Comparison of ENCODE assay signal across 20 cellular contexts in genomic region chr6:24708612-24709011, GRCh38. TPM values are rescaled to one million over a fixed set of nuclear protein-coding genes. Genes with fewer than 3 reads are reported as not detected.
DNase-seq lines count a peak whose midpoint lies in the region; ATAC-seq, FAIRE-seq and TF ChIP-seq lines count a peak whose summit lies in the region.
"Had no signal": no experiment of that assay in that cellular context is flagged by ENCODE, and none has a peak within 500 bp of the region (broad histone marks: within the 10 kb centered on the region; RNA-seq: fewer than 3 reads in every experiment).

No MANE protein-coding gene starts in this region.

- H2AFZ ChIP-seq in HepG2 (ENCODE audit: low read length) (no peak overlapping the region), smooth muscle cell (ENCODE audit: low read depth) (no peak overlapping the region)

- peaks cover 71% of the 10 kb centered on the region for H3F3A ChIP-seq in smooth muscle cell (ENCODE audit: low read depth)

- H3K79me2 ChIP-seq in HepG2 (ENCODE audit: insufficient read depth, low read length) (peaks cover 30% of the 10 kb centered on the region), smooth muscle cell (ENCODE audit: low read depth) (peaks cover 39% of the 10 kb centered on the region)

- no peak overlapping the region for H3K4me3 ChIP-seq in HepG2 (replicated peaks in 1 of 3; ENCODE audit: insufficient read depth in 1 of 3, low read depth in 2 of 3, low read length in 3 of 3)
- H3K4me3 ChIP-seq in right lobe of liver = no peak overlapping the region
- H3K4me3 ChIP-seq in smooth muscle cell = no peak overlapping the region

- POLR2A ChIA-PET in activated CD4-positive, alpha-beta memory T cell treated with anti-CD3 and anti-CD28 coated beads for 36 hours (lab: Charles Lee) = no interaction called here
- POLR2A ChIA-PET in activated CD4-positive, alpha-beta memory T cell treated with anti-CD3 and anti-CD28 coated beads, Interleukin-2, amount 10 ng/mL, durations not matched to agents 7 days and 5 days (lab: Charles Lee) = interaction anchor here (1.7 kb wide), 1 partner anchor 11 kb away, joined by 8 read pairs; the partner anchor contains the start of gene C6orf62
- POLR2A ChIA-PET in HepG2 (lab: Yijun Ruan, JAX) = interaction anchor here (0.9 to 2.0 kb wide), 2 partner anchors 10 to 42 kb away, joined by 6 to 9 read pairs; partner anchors contain the start of genes ACOT13, C6orf62 and TDP2

- TF ChIP-seq EP300 in HepG2 (IDR thresholded peaks at IDR 0.05; ENCODE audit: low read depth in 2 of 2, low read length in 2 of 2) (no peak), HepG2 (CRISPR knock-in tag; IDR thresholded peaks at IDR 0.05; ENCODE audit: borderline replicate concordance) (no peak)

- no peak for TF ChIP-seq POLR2A in HepG2 (IDR thresholded peaks at IDR 0.05; ENCODE audit: insufficient read depth in 1 of 2, low read depth in 2 of 2, low read length in 2 of 2)
- TF ChIP-seq POLR2A in right lobe of liver (IDR thresholded peaks at IDR 0.05) = no peak

- 91% methylated on average over 3 of the region's 3 CpGs for WGBS in HepG2 (ENCODE audit: low lambda C conversion rate)
- 78% methylated on average over 3 of the region's 3 CpGs for whole genome bisulfite sequencing in right lobe of liver (ENCODE audit: insufficient coverage, low coverage, low lambda C conversion rate, missing lambda C conversion rate)
- 96% methylated on average over 3 of the region's 3 CpGs for WGBS in smooth muscle cell (ENCODE audit: low lambda C conversion rate)

- FAIRE-seq in HepG2 (lab: Jason Lieb, UNC) = no peak

- TF ChIP-seq CTCF in HepG2 (CRISPR knock-in tag; IDR thresholded peaks at IDR 0.05) = no peak
- TF ChIP-seq CTCF in right lobe of liver (IDR thresholded peaks at IDR 0.05) = no peak
- TF ChIP-seq CTCF in smooth muscle cell (IDR thresholded peaks at IDR 0.05; ENCODE audit: borderline replicate concordance, insufficient read depth, poor library complexity, severe bottlenecking) = no peak

- H3K27ac ChIP-seq in HepG2 (ENCODE audit: extremely low read length, insufficient read depth, low read length) = no peak overlapping the region
- no peak overlapping the region for H3K27ac ChIP-seq in right lobe of liver
- H3K27ac ChIP-seq in smooth muscle cell (ENCODE audit: low read depth) = peak overlapping the region; percentile 34

- CTCF ChIA-PET in activated CD4-positive, alpha-beta memory T cell treated with anti-CD3 and anti-CD28 coated beads for 36 hours (lab: Charles Lee) = no interaction called here
- CTCF ChIA-PET in activated CD4-positive, alpha-beta memory T cell treated with anti-CD3 and anti-CD28 coated beads, Interleukin-2, amount 10 ng/mL, durations not matched to agents 7 days and 5 days (lab: Charles Lee) = interaction anchor here (0.6 kb wide), 2 partner anchors 13 to 65 kb away, joined by 3 read pairs; no protein-coding TSS in a partner anchor
- CTCF ChIA-PET in HepG2 (lab: Yijun Ruan, JAX; ENCODE audit: low intra/inter-chr PET ratio, low total read pairs) = no interaction called here

- H3K27ac Mint-ChIP-seq in activated CD4-positive, alpha-beta memory T cell treated with anti-CD3 and anti-CD28 coated beads for 36 hours = peak overlapping the region; percentile 58
- no peak overlapping the region for H3K27ac Mint-ChIP-seq in activated CD4-positive, alpha-beta memory T cell treated with anti-CD3 and anti-CD28 coated beads, Interleukin-2, amount 10 ng/mL, durations not matched to agents 7 days and 5 days
- peak overlapping the region; percentile 45 for H3K27ac Mint-ChIP-seq in activated naive CD8-positive, alpha-beta T cell treated with anti-CD3 and anti-CD28 coated beads for 36 hours

- H3K36me3 Mint-ChIP-seq in activated CD4-positive, alpha-beta memory T cell treated with anti-CD3 and anti-CD28 coated beads for 36 hours = peaks cover 71% of the 10 kb centered on the region
- peaks cover 83% of the 10 kb centered on the region for H3K36me3 Mint-ChIP-seq in activated CD4-positive, alpha-beta memory T cell treated with anti-CD3 and anti-CD28 coated beads, Interleukin-2, amount 10 ng/mL, durations not matched to agents 7 days and 5 days (ENCODE audit: low read depth)
- H3K36me3 Mint-ChIP-seq in activated naive CD8-positive, alpha-beta T cell treated with anti-CD3 and anti-CD28 coated beads for 36 hours = peaks cover 57% of the 10 kb centered on the region

- H3K27me3 ChIP-seq in HepG2 (ENCODE audit: control insufficient read depth in 1 of 2, insufficient read depth in 2 of 2, low read length in 2 of 2) (no peaks in the 10 kb centered on the region), right lobe of liver (no peaks in the 10 kb centered on the region), smooth muscle cell (ENCODE audit: low read depth) (no peaks in the 10 kb centered on the region)

- peaks cover 40% of the 10 kb centered on the region for H4K20me1 ChIP-seq in HepG2 (ENCODE audit: insufficient read depth, low read length)
- H4K20me1 ChIP-seq in smooth muscle cell (ENCODE audit: low read depth) = peaks cover 100% of the 10 kb centered on the region

- H3K36me3 ChIP-seq in HepG2 (replicated peaks in 1 of 2; ENCODE audit: control insufficient read depth in 1 of 2, insufficient read depth in 2 of 2, low read length in 2 of 2) = peaks cover 21 to 95% of the 10 kb centered on the region in 2 experiments
- H3K36me3 ChIP-seq in right lobe of liver = peaks cover 13 to 100% (median 58%) of the 10 kb centered on the region in 4 donors
- H3K36me3 ChIP-seq in smooth muscle cell (ENCODE audit: low read depth) = peaks cover 52% of the 10 kb centered on the region

- H3K4me2 ChIP-seq in HepG2 (ENCODE audit: low read depth, low read length) = no peak overlapping the region
- no peak overlapping the region for H3K4me2 ChIP-seq in smooth muscle cell

- TSS peak; percentile 2 for BruUV-seq in HepG2 (replicated peaks; lab: Mats Ljungman, UMichigan)

- H3K4me1 ChIP-seq in HepG2 (ENCODE audit: insufficient read depth, low read length) (peaks cover 19% of the 10 kb centered on the region), right lobe of liver (peaks cover 0 to 9% (median under 1%) of the 10 kb centered on the region in 4 donors), smooth muscle cell (ENCODE audit: low read depth) (peaks cover 4% of the 10 kb centered on the region)

- H3K27me3 Mint-ChIP-seq in activated CD4-positive, alpha-beta memory T cell treated with anti-CD3 and anti-CD28 coated beads for 36 hours = no peaks in the 10 kb centered on the region
- no peaks in the 10 kb centered on the region for H3K27me3 Mint-ChIP-seq in activated CD4-positive, alpha-beta memory T cell treated with anti-CD3 and anti-CD28 coated beads, Interleukin-2, amount 10 ng/mL, durations not matched to agents 7 days and 5 days
- no peaks in the 10 kb centered on the region for H3K27me3 Mint-ChIP-seq in activated naive CD8-positive, alpha-beta T cell treated with anti-CD3 and anti-CD28 coated beads for 36 hours
- H3K27me3 Mint-ChIP-seq: CD4-positive, alpha-beta memory T cell had no signal

- H3K9me3 Mint-ChIP-seq in activated CD4-positive, alpha-beta memory T cell treated with anti-CD3 and anti-CD28 coated beads for 36 hours = no peaks in the 10 kb centered on the region
- H3K9me3 Mint-ChIP-seq in activated CD4-positive, alpha-beta memory T cell treated with anti-CD3 and anti-CD28 coated beads, Interleukin-2, amount 10 ng/mL, durations not matched to agents 7 days and 5 days = no peaks in the 10 kb centered on the region
- no peaks in the 10 kb centered on the region for H3K9me3 Mint-ChIP-seq in activated naive CD8-positive, alpha-beta T cell treated with anti-CD3 and anti-CD28 coated beads for 36 hours
- H3K9me3 Mint-ChIP-seq: H9 had no signal

- no peak for TF ChIP-seq RAD21 in HepG2 (CRISPR knock-in tag; IDR thresholded peaks at IDR 0.05)

- no peak overlapping the region for H3K4me3 Mint-ChIP-seq in activated CD4-positive, alpha-beta memory T cell treated with anti-CD3 and anti-CD28 coated beads for 36 hours
- H3K4me3 Mint-ChIP-seq in activated CD4-positive, alpha-beta memory T cell treated with anti-CD3 and anti-CD28 coated beads, Interleukin-2, amount 10 ng/mL, durations not matched to agents 7 days and 5 days = no peak overlapping the region
- no peak overlapping the region for H3K4me3 Mint-ChIP-seq in activated naive CD8-positive, alpha-beta T cell treated with anti-CD3 and anti-CD28 coated beads for 36 hours
- H3K4me3 Mint-ChIP-seq: CD4-positive, alpha-beta memory T cell; H9 had no signal

- DNase-seq in activated CD4-positive, alpha-beta memory T cell treated with anti-CD3 and anti-CD28 coated beads for 36 hours = no peak
- DNase-seq in activated CD4-positive, alpha-beta memory T cell treated with anti-CD3 and anti-CD28 coated beads, Interleukin-2, amount 10 ng/mL, durations not matched to agents 7 days and 5 days = no peak
- DNase-seq in HepG2 (ENCODE audit: low spot score) (no peak), right lobe of liver (no peak), smooth muscle cell (lab: John Stamatoyannopoulos, UW; ENCODE audit: unreplicated experiment) (no peak), NCI-H345 treated with DMSO at 0.1 percent for 48 hours (lab: John Stamatoyannopoulos, UW; ENCODE audit: unreplicated experiment) (no peak)
- DNase-seq in activated naive CD8-positive, alpha-beta T cell treated with anti-CD3 and anti-CD28 coated beads for 36 hours = no peak
- DNase-seq: 8988T; CD4-positive, alpha-beta memory T cell; DMS53; EL; H9; NCI-H1417 treated with DMSO at 0.1 percent for 48 hours; NCI-H187 treated with DMSO at 0.1 percent for 48 hours; NCI-H2227 treated with DMSO at 0.1 percent for 48 hours; NCI-H524; NCI-H82; OCI-M1; SHP77 treated with DMSO at 0.1 percent for 48 hours had no signal

- no peaks in the 10 kb centered on the region for H3K9me3 ChIP-seq in HepG2 (ENCODE audit: low read length)
- no peaks in the 10 kb centered on the region for H3K9me3 ChIP-seq in right lobe of liver
- no peaks in the 10 kb centered on the region for H3K9me3 ChIP-seq in smooth muscle cell (replicated peaks; ENCODE audit: low read depth)

- intact Hi-C loops in activated CD4-positive, alpha-beta memory T cell treated with anti-CD3 and anti-CD28 coated beads for 36 hours (cut with micrococcal nuclease) = no loop called here
- intact Hi-C loops in HepG2 (cut with micrococcal nuclease; ENCODE audit: unreplicated experiment) (loop anchor here (10.0 kb wide), 1 partner anchor 366 kb away; no protein-coding TSS in a partner anchor), right lobe of liver (cut with DNase I) (no loop called here)

- H3K4me1 Mint-ChIP-seq in activated CD4-positive, alpha-beta memory T cell treated with anti-CD3 and anti-CD28 coated beads for 36 hours (ENCODE audit: low read depth) = peaks cover 51% of the 10 kb centered on the region
- peaks cover 44% of the 10 kb centered on the region for H3K4me1 Mint-ChIP-seq in activated CD4-positive, alpha-beta memory T cell treated with anti-CD3 and anti-CD28 coated beads, Interleukin-2, amount 10 ng/mL, durations not matched to agents 7 days and 5 days
- H3K4me1 Mint-ChIP-seq in activated naive CD8-positive, alpha-beta T cell treated with anti-CD3 and anti-CD28 coated beads for 36 hours = peaks cover 49% of the 10 kb centered on the region
- H3K4me1 Mint-ChIP-seq: H9 had no signal

- ATAC-seq in HepG2 = no peak
- ATAC-seq in right lobe of liver = no peak
- no peak for ATAC-seq in GM21390 (IDR thresholded peaks at IDR 0.05; ENCODE audit: unreplicated experiment)

- in situ Hi-C loops in HepG2 (cut with HindIII; ENCODE audit: extremely low pct_ligation_motif_present, low pct_unique_long_range_greater_than_20kb) = no loop called here

- H3K9ac ChIP-seq in HepG2 (ENCODE audit: insufficient read depth, low read depth, low read length) (no peak overlapping the region), smooth muscle cell (ENCODE audit: low read depth) (no peak overlapping the region)

RNA-seq across cellular contexts. Expression of gene C6orf62, which starts 10.3 kb away (rescaled TPM):
- total RNA-seq in activated CD4-positive, alpha-beta memory T cell treated with anti-CD3 and anti-CD28 coated beads for 36 hours = 100 to 1,000 TPM; 130 to 134 TPM
- total RNA-seq in activated CD4-positive, alpha-beta memory T cell treated with anti-CD3 and anti-CD28 coated beads, Interleukin-2, amount 10 ng/mL, durations not matched to agents 7 days and 5 days = 100 to 1,000 TPM; 155 to 156 TPM
- total RNA-seq in HepG2 (2016; rRNA removed; fragmentation: Illumina TruSeq; extraction: Trizol) (90.4 and 135 TPM in 2 replicates), right lobe of liver (10 to 100 TPM; 31.1 to 58.3 (median 48.7) TPM), smooth muscle cell (61.4 and 79.1 TPM in 2 replicates)
- 24.8 and 26.7 TPM in 2 replicates for total RNA-seq in HepG2 (2016; cell fraction: cytosol; rRNA removed; fragmentation: Illumina TruSeq; extraction: Trizol; ENCODE audit: low read depth)
- 89.3 and 123 TPM in 2 replicates for total RNA-seq in HepG2 (2016; cell fraction: insoluble cytoplasmic fraction; rRNA removed; fragmentation: Illumina TruSeq; extraction: Trizol)
- 130 and 133 TPM in 2 replicates for total RNA-seq in HepG2 (2016; cell fraction: membrane; rRNA removed; fragmentation: Illumina TruSeq; extraction: Trizol)
- total RNA-seq in HepG2 (2016; cell fraction: nucleus; rRNA removed; fragmentation: Illumina TruSeq; extraction: Trizol) = 66.3 and 75.0 TPM in 2 replicates
- polyA plus RNA-seq in HepG2 (2011; rRNA removed) (54.8 and 55.6 TPM in 2 replicates), smooth muscle cell (32.4 and 33.1 TPM in 2 replicates)
- 18.8 and 39.1 TPM in 2 replicates for polyA plus RNA-seq in HepG2 (2011; cell fraction: cytosol; rRNA removed)
- polyA plus RNA-seq in HepG2 (2011; cell fraction: nucleus; rRNA removed) = 24.8 and 28.1 TPM in 2 replicates
- 49.0 and 57.3 TPM in 2 replicates for polyA plus RNA-seq in HepG2 (2012)
- polyA plus RNA-seq in HepG2 (2016; cell fraction: cytosol; fragmentation: Illumina TruSeq; extraction: Trizol; ENCODE audit: low read depth) = 13.5 and 14.0 TPM in 2 replicates
- 91.3 and 99.8 TPM in 2 replicates for polyA plus RNA-seq in HepG2 (2016; cell fraction: insoluble cytoplasmic fraction; fragmentation: Illumina TruSeq; extraction: Trizol; ENCODE audit: low read depth)
- polyA plus RNA-seq in HepG2 (2016; cell fraction: membrane; fragmentation: Illumina TruSeq; extraction: Trizol; ENCODE audit: low read depth) = 58.3 and 65.2 TPM in 2 replicates
- polyA plus RNA-seq in HepG2 (2016; cell fraction: nucleus; fragmentation: Illumina TruSeq; extraction: Trizol; ENCODE audit: insufficient read depth, low read depth) = 80.5 and 88.9 TPM in 2 replicates
- polyA minus RNA-seq in HepG2 (2011; rRNA and poly(A)+ RNA removed; ENCODE audit: low replicate concordance) = 48.0 and 61.4 TPM in 2 replicates
- polyA minus RNA-seq in HepG2 (2011; cell fraction: cytosol; rRNA and poly(A)+ RNA removed) = 47.3 and 69.6 TPM in 2 replicates
- 76.8 and 83.0 TPM in 2 replicates for polyA minus RNA-seq in HepG2 (2011; cell fraction: nucleus; rRNA and poly(A)+ RNA removed)
- total RNA-seq in activated naive CD8-positive, alpha-beta T cell treated with anti-CD3 and anti-CD28 coated beads for 36 hours = 100 to 1,000 TPM; 110 to 111 TPM

RNA-seq across cellular contexts. Expression of gene ACOT13, which starts 41.7 kb away (rescaled TPM):
- total RNA-seq in activated CD4-positive, alpha-beta memory T cell treated with anti-CD3 and anti-CD28 coated beads for 36 hours = 10 to 100 TPM; 33.7 to 35.9 TPM
- total RNA-seq in activated CD4-positive, alpha-beta memory T cell treated with anti-CD3 and anti-CD28 coated beads, Interleukin-2, amount 10 ng/mL, durations not matched to agents 7 days and 5 days = 10 to 100 TPM; 19.9 to 21.1 TPM
- total RNA-seq in HepG2 (2016; rRNA removed; fragmentation: Illumina TruSeq; extraction: Trizol) (31.5 and 50.9 TPM in 2 replicates), right lobe of liver (10 to 100 TPM; 14.0 to 53.6 (median 43.4) TPM), smooth muscle cell (7.3 and 14.0 TPM in 2 replicates)
- 6.6 and 8.6 TPM in 2 replicates for total RNA-seq in HepG2 (2016; cell fraction: cytosol; rRNA removed; fragmentation: Illumina TruSeq; extraction: Trizol; ENCODE audit: low read depth)
- 33.5 and 52.4 TPM in 2 replicates for total RNA-seq in HepG2 (2016; cell fraction: insoluble cytoplasmic fraction; rRNA removed; fragmentation: Illumina TruSeq; extraction: Trizol)
- total RNA-seq in HepG2 (2016; cell fraction: membrane; rRNA removed; fragmentation: Illumina TruSeq; extraction: Trizol) = 15.3 and 16.7 TPM in 2 replicates
- 8.2 and 8.5 TPM in 2 replicates for total RNA-seq in HepG2 (2016; cell fraction: nucleus; rRNA removed; fragmentation: Illumina TruSeq; extraction: Trizol)
- polyA plus RNA-seq in HepG2 (2011; rRNA removed) (37.5 and 45.1 TPM in 2 replicates), smooth muscle cell (35.2 and 43.7 TPM in 2 replicates)
- polyA plus RNA-seq in HepG2 (2011; cell fraction: cytosol; rRNA removed) = 15.1 and 22.8 TPM in 2 replicates
- 6.6 and 7.0 TPM in 2 replicates for polyA plus RNA-seq in HepG2 (2011; cell fraction: nucleus; rRNA removed)
- 33.4 and 56.4 TPM in 2 replicates for polyA plus RNA-seq in HepG2 (2012)
- 13.4 and 16.5 TPM in 2 replicates for polyA plus RNA-seq in HepG2 (2016; cell fraction: cytosol; fragmentation: Illumina TruSeq; extraction: Trizol; ENCODE audit: low read depth)
- polyA plus RNA-seq in HepG2 (2016; cell fraction: insoluble cytoplasmic fraction; fragmentation: Illumina TruSeq; extraction: Trizol; ENCODE audit: low read depth) = 53.6 and 58.5 TPM in 2 replicates
- polyA plus RNA-seq in HepG2 (2016; cell fraction: membrane; fragmentation: Illumina TruSeq; extraction: Trizol; ENCODE audit: low read depth) = 16.5 and 18.7 TPM in 2 replicates
- polyA plus RNA-seq in HepG2 (2016; cell fraction: nucleus; fragmentation: Illumina TruSeq; extraction: Trizol; ENCODE audit: insufficient read depth, low read depth) = 21.0 and 21.1 TPM in 2 replicates
- polyA minus RNA-seq in HepG2 (2011; rRNA and poly(A)+ RNA removed; ENCODE audit: low replicate concordance) = 3.0 and 5.1 TPM in 2 replicates
- 6.4 and 9.3 TPM in 2 replicates for polyA minus RNA-seq in HepG2 (2011; cell fraction: cytosol; rRNA and poly(A)+ RNA removed)
- 4.5 and 6.3 TPM in 2 replicates for polyA minus RNA-seq in HepG2 (2011; cell fraction: nucleus; rRNA and poly(A)+ RNA removed)
- total RNA-seq in activated naive CD8-positive, alpha-beta T cell treated with anti-CD3 and anti-CD28 coated beads for 36 hours = 10 to 100 TPM; 22.9 to 24.2 TPM

RNA-seq across cellular contexts. Expression of gene TDP2, which starts 41.9 kb away (rescaled TPM):
- total RNA-seq in activated CD4-positive, alpha-beta memory T cell treated with anti-CD3 and anti-CD28 coated beads for 36 hours = 10 to 100 TPM; 47.5 to 48.6 TPM
- total RNA-seq in activated CD4-positive, alpha-beta memory T cell treated with anti-CD3 and anti-CD28 coated beads, Interleukin-2, amount 10 ng/mL, durations not matched to agents 7 days and 5 days = 10 to 100 TPM; 43.8 to 45.4 TPM
- 42.6 and 73.1 TPM in 2 replicates for total RNA-seq in HepG2 (2016; rRNA removed; fragmentation: Illumina TruSeq; extraction: Trizol)
- 10.2 and 10.8 TPM in 2 replicates for total RNA-seq in HepG2 (2016; cell fraction: cytosol; rRNA removed; fragmentation: Illumina TruSeq; extraction: Trizol; ENCODE audit: low read depth)
- 42.3 and 70.9 TPM in 2 replicates for total RNA-seq in HepG2 (2016; cell fraction: insoluble cytoplasmic fraction; rRNA removed; fragmentation: Illumina TruSeq; extraction: Trizol)
- 31.3 and 32.0 TPM in 2 replicates for total RNA-seq in HepG2 (2016; cell fraction: membrane; rRNA removed; fragmentation: Illumina TruSeq; extraction: Trizol)
- 42.3 and 44.0 TPM in 2 replicates for total RNA-seq in HepG2 (2016; cell fraction: nucleus; rRNA removed; fragmentation: Illumina TruSeq; extraction: Trizol)
- 28.5 and 30.5 TPM in 2 replicates for polyA plus RNA-seq in HepG2 (2011; rRNA removed)
- polyA plus RNA-seq in HepG2 (2011; cell fraction: cytosol; rRNA removed) = 15.3 and 20.6 TPM in 2 replicates
- polyA plus RNA-seq in HepG2 (2011; cell fraction: nucleus; rRNA removed) = 22.8 and 29.8 TPM in 2 replicates
- polyA plus RNA-seq in HepG2 (2012) = 41.8 and 51.0 TPM in 2 replicates
- polyA plus RNA-seq in HepG2 (2016; cell fraction: cytosol; fragmentation: Illumina TruSeq; extraction: Trizol; ENCODE audit: low read depth) = 10.0 and 11.4 TPM in 2 replicates
- 109 and 114 TPM in 2 replicates for polyA plus RNA-seq in HepG2 (2016; cell fraction: insoluble cytoplasmic fraction; fragmentation: Illumina TruSeq; extraction: Trizol; ENCODE audit: low read depth)
- 29.1 and 29.5 TPM in 2 replicates for polyA plus RNA-seq in HepG2 (2016; cell fraction: membrane; fragmentation: Illumina TruSeq; extraction: Trizol; ENCODE audit: low read depth)
- 64.6 and 67.4 TPM in 2 replicates for polyA plus RNA-seq in HepG2 (2016; cell fraction: nucleus; fragmentation: Illumina TruSeq; extraction: Trizol; ENCODE audit: insufficient read depth, low read depth)
- 12.8 and 18.3 TPM in 2 replicates for polyA minus RNA-seq in HepG2 (2011; rRNA and poly(A)+ RNA removed; ENCODE audit: low replicate concordance)
- 12.9 and 13.3 TPM in 2 replicates for polyA minus RNA-seq in HepG2 (2011; cell fraction: cytosol; rRNA and poly(A)+ RNA removed)
- polyA minus RNA-seq in HepG2 (2011; cell fraction: nucleus; rRNA and poly(A)+ RNA removed) = 50.3 and 64.9 TPM in 2 replicates
- total RNA-seq in right lobe of liver = 10 to 100 TPM; 20.4 to 33.2 (median 24.0) TPM
- 10 to 100 TPM; 43.7 to 45.9 TPM for total RNA-seq in activated naive CD8-positive, alpha-beta T cell treated with anti-CD3 and anti-CD28 coated beads for 36 hours
- total RNA-seq in smooth muscle cell = 13.0 and 27.9 TPM in 2 replicates
- 15.9 and 16.2 TPM in 2 replicates for polyA plus RNA-seq in smooth muscle cell
